ENCODE assay signal across 8 cellular contexts in the genomic region with DNA sequence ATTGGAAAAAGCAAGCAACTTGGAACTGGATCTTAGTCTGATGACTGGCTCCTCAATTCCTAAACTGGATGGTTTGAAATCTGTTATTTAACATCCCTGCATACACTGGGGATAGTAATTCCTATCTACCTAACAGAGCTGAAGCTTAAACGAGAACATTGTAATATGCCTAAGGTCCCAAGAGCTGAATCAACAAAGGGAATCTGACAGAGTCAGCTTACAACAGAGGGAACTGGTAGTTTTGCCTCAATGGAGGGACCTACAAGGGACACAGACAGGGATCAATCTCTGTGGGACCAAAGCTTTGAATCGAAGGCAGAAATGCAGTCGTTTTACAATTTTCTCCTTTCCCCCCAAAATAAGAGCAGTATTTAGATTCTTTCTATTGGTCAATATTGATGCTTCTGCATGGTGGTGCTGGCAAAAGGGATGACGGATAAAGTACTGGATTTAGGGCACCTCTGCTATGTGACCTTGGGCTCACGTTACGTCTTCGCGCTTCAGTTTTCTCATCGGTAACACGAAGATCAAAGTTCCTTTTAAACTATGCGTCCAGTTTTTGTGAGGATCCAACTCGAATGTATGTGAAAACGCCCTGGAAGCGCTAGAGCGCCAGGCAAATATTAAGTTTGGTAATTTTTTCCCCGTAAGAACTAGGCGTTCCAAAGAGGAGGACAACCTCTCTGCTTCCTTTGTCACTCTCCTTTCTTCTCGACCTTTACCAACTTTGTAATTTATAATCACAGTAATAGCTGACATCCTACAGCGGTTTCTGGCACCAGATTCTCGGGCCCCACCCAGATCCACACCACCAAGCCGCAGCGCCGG. TPM values are rescaled to one million over a fixed set of nuclear protein-coding genes. Genes with fewer than 3 reads are reported as not detected.
DNase-seq lines count a peak whose midpoint lies in the region; ATAC-seq and TF ChIP-seq lines count a peak whose summit lies in the region.

No MANE protein-coding gene starts in this region.

- TF ChIP-seq POLR2A in gastrocnemius medialis (IDR thresholded peaks at IDR 0.05): peak; percentile 21 to 54

- ATAC-seq in foreskin keratinocyte: no peak
- no peak for ATAC-seq in gastrocnemius medialis
- ATAC-seq in HG02623 (IDR thresholded peaks at IDR 0.05; ENCODE audit: unreplicated experiment): no peak
- ATAC-seq in GM21390 (IDR thresholded peaks at IDR 0.05; ENCODE audit: unreplicated experiment): no peak

- no peaks in the 10 kb centered on the region for H3K9me3 ChIP-seq in gastrocnemius medialis

- H3K27me3 ChIP-seq in GM06990 (replicated peaks; ENCODE audit: control insufficient read depth, insufficient read depth, low read length) (no peaks in the 10 kb centered on the region), foreskin keratinocyte (no peaks in the 10 kb centered on the region), gastrocnemius medialis (no peaks in the 10 kb centered on the region)

- H3K4me3 ChIP-seq in GM06990 (replicated peaks; ENCODE audit: low read depth, low read length): peak overlapping the region; percentile 71
- peak overlapping the region; percentile 62 to 97 (median 80) for H3K4me3 ChIP-seq in gastrocnemius medialis

- CTCF ChIA-PET in GM10248 (lab: Yijun Ruan, JAX): interaction anchor here (1.8 to 16.4 kb wide), 4 partner anchors 18 to 80 kb away, joined by 5 to 174 read pairs (median 12); no protein-coding TSS in a partner anchor

- H3K27ac ChIP-seq in foreskin keratinocyte: peak overlapping the region; percentile 26
- H3K27ac ChIP-seq in gastrocnemius medialis: peak overlapping the region; percentile 83 to 100 (median 97)

- in situ Hi-C loops in gastrocnemius medialis (cut with MboI; ENCODE audit: low sequenced_read_pairs in 4 of 4): no loop called here

- TF ChIP-seq CTCF in GM06990 (IDR thresholded peaks at IDR 0.05; ENCODE audit: insufficient read depth, low read length, poor library complexity, severe bottlenecking) (no peak), foreskin keratinocyte (conservative IDR thresholded peaks at IDR 0.05) (no peak), gastrocnemius medialis (IDR thresholded peaks at IDR 0.05 in 4 of 5, conservative IDR thresholded peaks at IDR 0.05 in 1 of 5) (no peak), GM10248 (IDR thresholded peaks at IDR 0.05; ENCODE audit: control extremely low read depth, extremely low read depth, low read depth, missing control alignments) (no peak)

- H3K36me3 ChIP-seq in GM06990 (ENCODE audit: control insufficient read depth, insufficient read depth, low read length) (no peaks in the 10 kb centered on the region), gastrocnemius medialis (no peaks in the 10 kb centered on the region)

- peaks cover 6% of the 10 kb centered on the region for H3K4me1 ChIP-seq in foreskin keratinocyte
- peaks cover 67 to 69% of the 10 kb centered on the region in 2 donors for H3K4me1 ChIP-seq in gastrocnemius medialis

- DNase-seq in GM06990 (ENCODE audit: extremely low read depth, insufficient read length) (no peak), RPMI8226 (peak; percentile 10), foreskin keratinocyte (no peak), gastrocnemius medialis (peak in 1 of 2 donors; percentile 30), activated T-cell treated with anti-CD3 and anti-CD28 coated beads for 4 hours (no peak), GM10248 (ENCODE audit: extremely low spot score) (no peak)

- intact Hi-C loops in gastrocnemius medialis (cut with DNase I; ENCODE audit: low total_unique reads): loop anchor here (1.0 to 10.0 kb wide), 11 partner anchors 8 to 684 kb away; partner anchors contain the start of genes ARL3, CNNM2, CUEDC2 and NOLC1

- POLR2A ChIA-PET in GM10248 (lab: Yijun Ruan, JAX): no interaction called here

RNA-seq across cellular contexts. Expression of gene ACTR1A, which starts 1.1 kb away (rescaled TPM):
- total RNA-seq in foreskin keratinocyte (132 and 133 TPM in 2 replicates), gastrocnemius medialis (100 to 1,000 TPM; 212 to 261 (median 252) TPM)
- 114 and 119 TPM in 2 replicates for polyA plus RNA-seq in foreskin keratinocyte

RNA-seq across cellular contexts. Expression of gene SUFU, which starts 2.4 kb away (rescaled TPM):
- 4.4 and 4.8 TPM in 2 replicates for total RNA-seq in foreskin keratinocyte
- 4.2 and 4.6 TPM in 2 replicates for polyA plus RNA-seq in foreskin keratinocyte
- 10 to 100 TPM in 1 of 4 donors, 1 to 10 TPM in 3; 7.3 to 11.8 (median 7.9) TPM for total RNA-seq in gastrocnemius medialis

RNA-seq across cellular contexts. Expression of gene C10orf95, which starts 50.1 kb away (rescaled TPM):
- 0.48 and 0.49 TPM in 2 replicates for total RNA-seq in foreskin keratinocyte
- 0.67 and 0.78 TPM in 2 replicates for polyA plus RNA-seq in foreskin keratinocyte
- not detected for total RNA-seq in gastrocnemius medialis
